In genomic region chr1:117061986-117062415, GRCh38 we compare ENCODE assay signal across 7 cellular contexts. TPM values are rescaled to one million over a fixed set of nuclear protein-coding genes. Genes with fewer than 3 reads are reported as not detected.
A peak's percentile ranks its signal among the peaks of the same experiment; 100 is the strongest.
DNase-seq lines count a peak whose midpoint lies in the region; ATAC-seq and TF ChIP-seq lines count a peak whose summit lies in the region.

No MANE protein-coding gene starts in this region.

- peaks cover 11% of the 10 kb centered on the region for H3K36me3 ChIP-seq in suprapubic skin

- no peak for TF ChIP-seq EP300 in suprapubic skin (IDR thresholded peaks at IDR 0.05)

- H3K4me1 ChIP-seq in suprapubic skin, result peaks cover 22% of the 10 kb centered on the region

- H3K27ac Mint-ChIP-seq in activated CD4-positive, alpha-beta T cell treated with anti-CD3 and anti-CD28 coated beads, Interleukin-2, amount 10 ng/mL, durations not matched to agents 24 days and 14 days, result peak overlapping the region; percentile 70
- peak overlapping the region; percentile 47 for H3K27ac Mint-ChIP-seq in mesothelial cell of epicardium

- H3K4me3 Mint-ChIP-seq in activated CD4-positive, alpha-beta T cell treated with anti-CD3 and anti-CD28 coated beads, Interleukin-2, amount 10 ng/mL, durations not matched to agents 24 days and 14 days, result peak overlapping the region; percentile 34
- H3K4me3 Mint-ChIP-seq in mesothelial cell of epicardium, result no peak overlapping the region

- no peaks in the 10 kb centered on the region for H3K9me3 ChIP-seq in suprapubic skin

- 60% methylated on average over 2 of the region's 2 CpGs for WGBS in suprapubic skin

- peaks cover 49% of the 10 kb centered on the region for H3K36me3 Mint-ChIP-seq in activated CD4-positive, alpha-beta T cell treated with anti-CD3 and anti-CD28 coated beads, Interleukin-2, amount 10 ng/mL, durations not matched to agents 24 days and 14 days (ENCODE audit: low read depth)
- peaks cover 2% of the 10 kb centered on the region for H3K36me3 Mint-ChIP-seq in mesothelial cell of epicardium

- no peak overlapping the region for H3K4me3 ChIP-seq in suprapubic skin

- H3K9me3 Mint-ChIP-seq in activated CD4-positive, alpha-beta T cell treated with anti-CD3 and anti-CD28 coated beads, Interleukin-2, amount 10 ng/mL, durations not matched to agents 24 days and 14 days, result no peaks in the 10 kb centered on the region
- H3K9me3 Mint-ChIP-seq in mesothelial cell of epicardium, result no peaks in the 10 kb centered on the region

- peak; percentile 32 for ATAC-seq in GM18508 (IDR thresholded peaks at IDR 0.05; ENCODE audit: insufficient read depth, unreplicated experiment)
- ATAC-seq in HG02798 (IDR thresholded peaks at IDR 0.05; ENCODE audit: poor library complexity, unreplicated experiment), result peak; percentile 27

- no peak for TF ChIP-seq CTCF in mesothelial cell of epicardium (IDR thresholded peaks at IDR 0.05; ENCODE audit: unreplicated experiment)
- TF ChIP-seq CTCF in suprapubic skin (IDR thresholded peaks at IDR 0.05), result no peak

- no peaks in the 10 kb centered on the region for H3K27me3 Mint-ChIP-seq in activated CD4-positive, alpha-beta T cell treated with anti-CD3 and anti-CD28 coated beads, Interleukin-2, amount 10 ng/mL, durations not matched to agents 24 days and 14 days
- no peaks in the 10 kb centered on the region for H3K27me3 Mint-ChIP-seq in mesothelial cell of epicardium (ENCODE audit: low read depth)

- peak; percentile 79 for DNase-seq in activated CD4-positive, alpha-beta T cell treated with anti-CD3 and anti-CD28 coated beads, Interleukin-2, amount 10 ng/mL, durations not matched to agents 24 days and 14 days
- DNase-seq in mesothelial cell of epicardium (ENCODE audit: low spot score in 2 of 2, unreplicated experiment in 2 of 2) (no peak), NCI-H1048 (lab: John Stamatoyannopoulos, UW) (no peak), NCI-H2227 treated with DMSO at 0.1 percent for 48 hours (lab: John Stamatoyannopoulos, UW) (no peak), suprapubic skin (ENCODE audit: low spot score in 2 of 2) (no peak)

- TF ChIP-seq POLR2A in suprapubic skin (IDR thresholded peaks at IDR 0.05), result no peak

- H3K4me1 Mint-ChIP-seq in activated CD4-positive, alpha-beta T cell treated with anti-CD3 and anti-CD28 coated beads, Interleukin-2, amount 10 ng/mL, durations not matched to agents 24 days and 14 days, result peaks cover 46% of the 10 kb centered on the region
- H3K4me1 Mint-ChIP-seq in mesothelial cell of epicardium, result peaks cover 20% of the 10 kb centered on the region

- intact Hi-C loops in activated CD4-positive, alpha-beta T cell treated with anti-CD3 and anti-CD28 coated beads, Interleukin-2, amount 10 ng/mL, durations not matched to agents 24 days and 14 days (cut with micrococcal nuclease), result loop anchor here (1.0 to 10.0 kb wide), 10 partner anchors 15 to 807 kb away; partner anchors contain the start of genes CD2 and IGSF3

- no peaks in the 10 kb centered on the region for H3K27me3 ChIP-seq in suprapubic skin

- H3K27ac ChIP-seq in suprapubic skin, result no peak overlapping the region

RNA-seq across cellular contexts. Expression of gene TTF2, which starts 1.9 kb away (rescaled TPM):
- total RNA-seq in activated CD4-positive, alpha-beta T cell treated with anti-CD3 and anti-CD28 coated beads, Interleukin-2, amount 10 ng/mL, durations not matched to agents 24 days and 14 days, result 108 and 116 TPM in 2 replicates
- 38.4 to 40.6 TPM (median 40.6 TPM) in 3 replicates for total RNA-seq in mesothelial cell of epicardium
- total RNA-seq in suprapubic skin, result 10 to 100 TPM; 23.7 to 34.8 (median 26.5) TPM

RNA-seq across cellular contexts. Expression of gene TRIM45, which starts 59.5 kb away (rescaled TPM):
- total RNA-seq in activated CD4-positive, alpha-beta T cell treated with anti-CD3 and anti-CD28 coated beads, Interleukin-2, amount 10 ng/mL, durations not matched to agents 24 days and 14 days, result 0.62 and 0.98 TPM in 2 replicates
- 39.1 to 41.5 TPM (median 40.0 TPM) in 3 replicates for total RNA-seq in mesothelial cell of epicardium
- 10 to 100 TPM in 1 of 4 donors, 1 to 10 TPM in 3; 2.6 to 10.4 (median 3.8) TPM for total RNA-seq in suprapubic skin
